ENCODE assay signal across 33 cellular contexts in genomic region chr1:117511273-117511672, GRCh38.
"Had no signal": no experiment of that assay in that cellular context is flagged by ENCODE, and none has a peak within 500 bp of the region (broad histone marks: within the 10 kb centered on the region; RNA-seq: fewer than 3 reads in every experiment).

No MANE protein-coding gene starts in this region.

- H3K27ac Mint-ChIP-seq: activated CD8-positive, alpha-beta T cell treated with anti-CD3 and anti-CD28 coated beads for 36 hours; activated naive CD8-positive, alpha-beta T cell treated with anti-CD3 and anti-CD28 coated beads, Interleukin-2, amount 10 ng/mL, durations not matched to agents 7 days and 5 days; activated T-helper 2 cell treated with anti-CD3 and anti-CD28 coated beads, Interferon-gamma antibody, Interleukin-2, Interleukin-4, amounts not matched to agents 10 μg/mL and 5 μg/mL and 100 μg/mL, durations not matched to agents 14 hours and 24 hours and 36 hours had no signal

- H3K36me3 ChIP-seq: Peyer's patch, SJSA1 had no signal

- H3K9ac ChIP-seq: SK-N-SH had no signal

- H3K36me3 Mint-ChIP-seq: activated naive CD8-positive, alpha-beta T cell treated with anti-CD3 and anti-CD28 coated beads, Interleukin-2, amount 10 ng/mL, durations not matched to agents 7 days and 5 days had no signal

- H3K27me3 ChIP-seq: Peyer's patch, SJSA1 had no signal

- H3K4me1 Mint-ChIP-seq: activated naive CD4-positive, alpha-beta T cell treated with anti-CD3 and anti-CD28 coated beads, Interleukin-2, amount 50 U/mL, for 24 hours; activated naive CD8-positive, alpha-beta T cell treated with anti-CD3 and anti-CD28 coated beads, Interleukin-2, amount 10 ng/mL, durations not matched to agents 7 days and 5 days; brain had no signal

- H3K9me3 Mint-ChIP-seq: activated B cell treated with CpG ODN at 0.5 μM for 24 hours; activated CD8-positive, alpha-beta T cell treated with anti-CD3 and anti-CD28 coated beads for 36 hours; activated naive CD4-positive, alpha-beta T cell treated with anti-CD3 and anti-CD28 coated beads, Interleukin-2, amount 50 U/mL, for 24 hours; activated naive CD8-positive, alpha-beta T cell treated with anti-CD3 and anti-CD28 coated beads, Interleukin-2, amount 10 ng/mL, durations not matched to agents 7 days and 5 days; activated T-helper 2 cell treated with anti-CD3 and anti-CD28 coated beads, Interferon-gamma antibody, Interleukin-2, Interleukin-4, amounts not matched to agents 10 μg/mL and 5 μg/mL and 100 μg/mL, durations not matched to agents 14 hours and 24 hours and 36 hours; brain had no signal

- H3K4me3 ChIP-seq: Peyer's patch, SJSA1 had no signal

- DNase-seq: activated B cell treated with CpG ODN at 0.5 μM for 24 hours; activated CD4-positive, alpha-beta T cell treated with anti-CD3 and anti-CD28 coated beads for 4 hours; activated CD4-positive, alpha-beta T cell treated with anti-CD3 and anti-CD28 coated beads, Interleukin-2, amount 50 U/mL, for 4 hours; activated CD4-positive, CD25-positive, alpha-beta regulatory T cell treated with anti-CD3 and anti-CD28 coated beads, Interleukin-2, amount 50 U/mL, for 72 hours; activated CD8-positive, alpha-beta T cell treated with anti-CD3 and anti-CD28 coated beads for 36 hours; activated gamma-delta T cell; activated naive CD4-positive, alpha-beta T cell treated with Interleukin-2 at 50 U/mL for 16 hours; activated naive CD8-positive, alpha-beta T cell treated with anti-CD3 and anti-CD28 coated beads, Interleukin-2, amount 10 ng/mL, durations not matched to agents 7 days and 5 days; activated T-cell treated with anti-CD3 and anti-CD28 coated beads, Interleukin-2, amount 50 U/mL, for 1 hour; caudate nucleus; NCI-H1105; NCI-H1417 treated with DMSO at 0.1 percent for 48 hours; NCI-H187 treated with DMSO at 0.1 percent for 48 hours; NCI-H2081; NCI-H2171 treated with DMSO at 0.1 percent for 48 hours; NCI-H446; NCI-H510A treated with DMSO at 0.1 percent for 48 hours; NCI-H526 treated with DMSO at 0.1 percent for 48 hours; NK-92 treated with Interleukin-12 subunit alpha and Interleukin-12 subunit beta, amount 100 ng/mL, for 24 hours; PC-3; Peyer's patch; RPMI8226; SHP77 treated with DMSO at 0.1 percent for 48 hours; SK-N-SH; T-helper 1 cell; T-helper 2 cell; T-helper 9 cell had no signal

- ATAC-seq: activated CD8-positive, alpha-beta T cell treated with anti-CD3 and anti-CD28 coated beads for 36 hours; PC-3 had no signal

- H3K4me1 ChIP-seq: Peyer's patch, SJSA1 had no signal

- H3K27ac ChIP-seq: Peyer's patch, SJSA1, VCaP had no signal

- FAIRE-seq: bronchial epithelial cell had no signal

- H3K9me3 ChIP-seq: Peyer's patch, SJSA1, SK-N-SH had no signal

- H3K27me3 Mint-ChIP-seq: activated B cell treated with CpG ODN at 0.5 μM for 24 hours; activated CD8-positive, alpha-beta T cell treated with anti-CD3 and anti-CD28 coated beads for 36 hours; activated naive CD4-positive, alpha-beta T cell treated with anti-CD3 and anti-CD28 coated beads, Interleukin-2, amount 50 U/mL, for 24 hours; activated naive CD8-positive, alpha-beta T cell treated with anti-CD3 and anti-CD28 coated beads, Interleukin-2, amount 10 ng/mL, durations not matched to agents 7 days and 5 days; brain had no signal

- H3K4me3 Mint-ChIP-seq: activated B cell treated with CpG ODN at 0.5 μM for 24 hours; activated CD8-positive, alpha-beta T cell treated with anti-CD3 and anti-CD28 coated beads for 36 hours; activated naive CD4-positive, alpha-beta T cell treated with anti-CD3 and anti-CD28 coated beads, Interleukin-2, amount 50 U/mL, for 24 hours; activated naive CD8-positive, alpha-beta T cell treated with anti-CD3 and anti-CD28 coated beads, Interleukin-2, amount 10 ng/mL, durations not matched to agents 7 days and 5 days; brain had no signal

- H3K4me2 ChIP-seq: SK-N-SH had no signal
